In the genomic region with DNA sequence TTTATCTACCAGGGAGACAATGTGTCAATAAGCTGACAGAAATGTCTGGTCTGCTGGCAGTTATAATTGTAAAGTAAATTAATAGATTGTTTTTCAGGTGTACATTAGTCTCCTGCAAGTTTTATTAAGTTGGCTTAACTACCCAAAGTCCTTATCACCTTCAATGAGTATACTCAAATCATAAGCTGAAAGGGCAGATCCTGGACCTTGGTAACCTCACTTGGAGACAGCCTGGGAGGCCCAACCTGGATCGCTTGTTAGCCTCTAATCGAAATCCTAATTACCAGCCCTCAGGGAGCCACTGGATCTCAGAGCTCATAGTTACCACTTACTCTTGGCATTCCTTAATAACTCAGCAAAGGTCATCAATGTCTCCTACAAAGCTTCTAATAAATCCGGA, we compare ENCODE assay signal across 17 cellular contexts.
DNase-seq lines count a peak whose midpoint lies in the region; ATAC-seq and TF ChIP-seq lines count a peak whose summit lies in the region.
"Had no signal": no experiment of that assay in that cellular context is flagged by ENCODE, and none has a peak within 500 bp of the region (broad histone marks: within the 10 kb centered on the region; RNA-seq: fewer than 3 reads in every experiment).

No MANE protein-coding gene starts in this region.

- DNase-seq in NCI-H146 (lab: John Stamatoyannopoulos, UW) (peak; percentile 18), NCI-H146 treated with DMSO at 0.1 percent for 48 hours (lab: John Stamatoyannopoulos, UW; ENCODE audit: unreplicated experiment) (no peak), LNCaP clone FGC (ENCODE audit: low read depth) (peak; percentile 54), nephron progenitor cell (no peak), NCI-H1105 treated with DMSO at 0.1 percent for 48 hours (lab: John Stamatoyannopoulos, UW) (no peak), islet precursor cell (no peak)
- DNase-seq: 8988T; CD4-positive, alpha-beta memory T cell; DMS 273 treated with DMSO at 0.1 percent for 48 hours; DMS53; GM23248 had no signal

- peaks cover 21% of the 10 kb centered on the region for H3K36me3 Mint-ChIP-seq in nephron progenitor cell (ENCODE audit: low read depth)

- no peak overlapping the region for H3K4me3 ChIP-seq in LNCaP clone FGC (ENCODE audit: low read depth, low read length)
- H3K4me3 ChIP-seq: BLaER1, GM23248, HAP-1 had no signal

- ATAC-seq in GM21825 (IDR thresholded peaks at IDR 0.05; ENCODE audit: unreplicated experiment), result no peak
- ATAC-seq: HepG2 had no signal

- no peak overlapping the region for H3K4me3 Mint-ChIP-seq in nephron progenitor cell
- H3K4me3 Mint-ChIP-seq: CD14-positive monocyte, IgD-negative memory B cell had no signal

- H3K4me1 Mint-ChIP-seq in nephron progenitor cell, result no peaks in the 10 kb centered on the region

- H3K27me3 Mint-ChIP-seq in nephron progenitor cell (ENCODE audit: low read depth, poor library complexity), result peaks cover 4% of the 10 kb centered on the region
- H3K27me3 Mint-ChIP-seq: CD4-positive, alpha-beta memory T cell; IgD-negative memory B cell had no signal

- peak overlapping the region; percentile 61 for H3K27ac Mint-ChIP-seq in nephron progenitor cell
- H3K27ac Mint-ChIP-seq: IgD-negative memory B cell had no signal

- TF ChIP-seq CTCF in LNCaP clone FGC (IDR thresholded peaks at IDR 0.05; ENCODE audit: control insufficient read depth, extremely low read depth, insufficient read depth) (no peak), nephron progenitor cell (IDR thresholded peaks at IDR 0.05) (no peak)

- peaks cover 20% of the 10 kb centered on the region for H3K9me3 Mint-ChIP-seq in nephron progenitor cell

Comparison
In these comparisons a context has a peak if more than half of its experiments do, and no peak if none do; other contexts are left out.
1. DNase-seq: peak in NCI-H146 (single experiment) and LNCaP clone FGC (single experiment); none in NCI-H146 treated with DMSO at 0.1 percent for 48 hours (single experiment), nephron progenitor cell (single experiment), NCI-H1105 treated with DMSO at 0.1 percent for 48 hours (single experiment) and islet precursor cell (single experiment).